ENCODE assay signal across 9 cellular contexts in the genomic region with DNA sequence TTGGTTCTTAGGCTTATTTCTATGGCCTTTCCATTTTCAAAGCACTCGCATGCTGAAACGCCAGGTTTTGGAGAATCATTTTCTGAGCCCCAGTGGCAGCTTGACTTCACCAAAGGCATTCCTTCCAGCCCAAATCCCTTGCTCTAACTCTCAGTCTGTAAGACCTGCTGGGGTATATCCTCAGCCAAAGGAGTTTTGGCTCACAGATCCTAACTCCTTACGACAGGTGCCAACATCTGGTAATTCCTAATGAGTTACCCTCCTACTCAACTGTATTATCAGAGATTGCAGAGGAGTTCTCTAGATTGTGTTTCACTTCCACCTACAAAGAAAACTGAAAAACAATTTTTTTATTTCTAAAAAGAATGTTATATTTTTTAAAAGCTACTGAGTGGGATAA.
"Had no signal": no experiment of that assay in that cellular context is flagged by ENCODE, and none has a peak within 500 bp of the region (broad histone marks: within the 10 kb centered on the region; RNA-seq: fewer than 3 reads in every experiment).

No MANE protein-coding gene starts in this region.

- H3K4me1 ChIP-seq: HAP-1 had no signal

- ATAC-seq: HCT116, HepG2 had no signal

- H3K27ac ChIP-seq: HL-60 had no signal

- H3K9me3 Mint-ChIP-seq: HFFc6 had no signal

- H3K27ac Mint-ChIP-seq: HFFc6, IgD-negative memory B cell had no signal

- H3K36me3 Mint-ChIP-seq: IgD-negative memory B cell had no signal

- H3K4me3 Mint-ChIP-seq: HFFc6, IgD-negative memory B cell had no signal

- DNase-seq: GOT3, H7, HFFc6, KBM-7 had no signal

- H3K36me3 ChIP-seq: HAP-1 had no signal

- H3K9me3 ChIP-seq: HAP-1 had no signal

- FAIRE-seq: HepG2 had no signal

- H3K4me3 ChIP-seq: HAP-1 had no signal
